34 cellular contexts compared by ENCODE assay signal in genomic region chr17:10761281-10761680, GRCh38. TPM values are rescaled to one million over a fixed set of nuclear protein-coding genes. Genes with fewer than 3 reads are reported as not detected.
"Had no signal": no experiment of that assay in that cellular context is flagged by ENCODE, and none has a peak within 500 bp of the region (broad histone marks: within the 10 kb centered on the region; RNA-seq: fewer than 3 reads in every experiment).

No MANE protein-coding gene starts in this region.

- H3K4me3 Mint-ChIP-seq: activated B cell treated with CpG ODN at 0.5 μM for 24 hours; activated CD8-positive, alpha-beta T cell treated with anti-CD3 and anti-CD28 coated beads for 36 hours; activated naive CD8-positive, alpha-beta T cell; activated T-cell treated with anti-CD3 and anti-CD28 coated beads, Interleukin-2, amount 50 U/mL, for 4 hours; activated T-helper 17 cell treated with anti-CD3 and anti-CD28 coated beads, Interleukin-2, amount 50 U/mL, for 72 hours; central memory CD8-positive, alpha-beta T cell; dendritic cell treated with granulocyte-macrophage colony-stimulating factor and Interleukin-4, amounts not matched to agents 40 ng/mL and 50 ng/mL, for 4 days; T-helper 17 cell; T-helper 2 cell treated with Interferon-gamma antibody and Interleukin-4, amounts not matched to agents 5 μg/mL and 100 μg/mL, for 36 hours had no signal

- H3K27me3 Mint-ChIP-seq: activated B cell treated with CpG ODN at 0.5 μM for 24 hours; activated CD8-positive, alpha-beta T cell treated with anti-CD3 and anti-CD28 coated beads for 36 hours; activated naive CD8-positive, alpha-beta T cell; activated T-helper 17 cell treated with anti-CD3 and anti-CD28 coated beads, Interleukin-2, amount 50 U/mL, for 72 hours; dendritic cell treated with granulocyte-macrophage colony-stimulating factor and Interleukin-4, amounts not matched to agents 40 ng/mL and 50 ng/mL, for 4 days had no signal

- H3K36me3 ChIP-seq: brain microvascular endothelial cell, esophagus muscularis mucosa, WERI-Rb-1 had no signal

- H3K4me1 ChIP-seq: esophagus muscularis mucosa, foreskin keratinocyte had no signal

- H3K9me3 Mint-ChIP-seq: activated B cell treated with CpG ODN at 0.5 μM for 24 hours; activated CD8-positive, alpha-beta T cell treated with anti-CD3 and anti-CD28 coated beads for 36 hours; activated T-helper 17 cell treated with anti-CD3 and anti-CD28 coated beads, Interleukin-2, amount 50 U/mL, for 72 hours; central memory CD8-positive, alpha-beta T cell; dendritic cell treated with granulocyte-macrophage colony-stimulating factor and Interleukin-4, amounts not matched to agents 40 ng/mL and 50 ng/mL, for 4 days; T-helper 2 cell treated with Interferon-gamma antibody and Interleukin-4, amounts not matched to agents 5 μg/mL and 100 μg/mL, for 36 hours had no signal

- H3K4me3 ChIP-seq: coronary artery, dorsolateral prefrontal cortex, esophagus muscularis mucosa, gastrocnemius medialis had no signal

- H3K27ac ChIP-seq: brain microvascular endothelial cell, coronary artery, dorsolateral prefrontal cortex, esophagus muscularis mucosa, foreskin keratinocyte, gastrocnemius medialis, WERI-Rb-1 had no signal

- H3K27me3 ChIP-seq: brain microvascular endothelial cell, dorsolateral prefrontal cortex, esophagus muscularis mucosa, foreskin keratinocyte, gastrocnemius medialis had no signal

- H3K27ac Mint-ChIP-seq: activated B cell treated with CpG ODN at 0.5 μM for 24 hours; activated CD8-positive, alpha-beta T cell treated with anti-CD3 and anti-CD28 coated beads for 36 hours; activated naive CD8-positive, alpha-beta T cell; activated T-helper 17 cell treated with anti-CD3 and anti-CD28 coated beads, Interleukin-2, amount 50 U/mL, for 72 hours; dendritic cell treated with granulocyte-macrophage colony-stimulating factor and Interleukin-4, amounts not matched to agents 40 ng/mL and 50 ng/mL, for 4 days; T-helper 17 cell; T-helper 2 cell treated with Interferon-gamma antibody and Interleukin-4, amounts not matched to agents 5 μg/mL and 100 μg/mL, for 36 hours had no signal

- H3K9me3 ChIP-seq: gastrocnemius medialis had no signal

- H3K4me1 Mint-ChIP-seq: activated B cell treated with CpG ODN at 0.5 μM for 24 hours; activated T-helper 17 cell treated with anti-CD3 and anti-CD28 coated beads, Interleukin-2, amount 50 U/mL, for 72 hours; central memory CD8-positive, alpha-beta T cell; T-helper 17 cell had no signal

- DNase-seq: activated B cell treated with CpG ODN at 0.5 μM for 24 hours; activated CD4-positive, alpha-beta T cell treated with anti-CD3 and anti-CD28 coated beads for 48 hours; activated CD4-positive, alpha-beta T cell treated with anti-CD3 and anti-CD28 coated beads, Interleukin-2, amount 50 U/mL, for 1 hour; activated CD4-positive, alpha-beta T cell treated with anti-CD3 and anti-CD28 coated beads, Interleukin-2, amount 50 U/mL, for 48 hours; activated CD8-positive, alpha-beta memory T cell treated with anti-CD3 and anti-CD28 coated beads for 24 hours; activated CD8-positive, alpha-beta T cell treated with anti-CD3 and anti-CD28 coated beads for 36 hours; activated effector memory CD4-positive, alpha-beta T cell treated with Interleukin-2 at 50 U/mL for 16 hours; activated gamma-delta T cell treated with Interleukin-2 at 50 U/mL for 16 hours; activated naive CD4-positive, alpha-beta T cell treated with anti-CD3 and anti-CD28 coated beads, Interleukin-2, amount 50 U/mL, for 16 hours; activated naive CD4-positive, alpha-beta T cell treated with Interleukin-2 at 50 U/mL for 16 hours; activated T-cell treated with anti-CD3 and anti-CD28 coated beads, Interleukin-2, amount 50 U/mL, for 4 hours; amniotic stem cell; anterior cingulate cortex; brain microvascular endothelial cell; dorsolateral prefrontal cortex; effector memory CD4-positive, alpha-beta T cell; erythroblast; foreskin keratinocyte; gastrocnemius medialis; T-helper 1 cell; T-helper 17 cell; T1000; WERI-Rb-1 had no signal

RNA-seq across cellular contexts. Expression of gene TMEM238L, which starts 42.6 kb away (rescaled TPM):
- total RNA-seq: activated B cell treated with CpG ODN at 0.5 μM for 24 hours; activated CD8-positive, alpha-beta T cell treated with anti-CD3 and anti-CD28 coated beads for 36 hours; activated T-cell treated with anti-CD3 and anti-CD28 coated beads, Interleukin-2, amount 50 U/mL, for 4 hours; activated T-helper 17 cell treated with anti-CD3 and anti-CD28 coated beads, Interleukin-2, amount 50 U/mL, for 72 hours; astrocyte; bronchial epithelial cell; cardiac septum; cerebellum; esophagus muscularis mucosa; foreskin keratinocyte; T-helper 17 cell had no signal
- polyA plus RNA-seq: foreskin keratinocyte had no signal
